In genomic region chr6:108331982-108332381, GRCh38 we compare ENCODE assay signal across 31 cellular contexts.
"Had no signal": no experiment of that assay in that cellular context is flagged by ENCODE, and none has a peak within 500 bp of the region (broad histone marks: within the 10 kb centered on the region; RNA-seq: fewer than 3 reads in every experiment).

No MANE protein-coding gene starts in this region.

- H3K4me3 ChIP-seq: heart right ventricle, left lung, lung, neural progenitor cell, psoas muscle, right atrium auricular region, skin epidermis, spleen, suprapubic skin, thoracic aorta, tibial artery, upper lobe of right lung had no signal

- H3K36me3 Mint-ChIP-seq: stimulated activated effector memory CD8-positive, alpha-beta T cell treated with anti-CD3 and anti-CD28 coated beads, Interleukin-12 subunit alpha, Interleukin-12 subunit beta, amount 100 ng/mL, for 72 hours had no signal

- H3K27me3 Mint-ChIP-seq: naive B cell; stimulated activated naive CD8-positive, alpha-beta T cell treated with anti-CD3 and anti-CD28 coated beads, Interleukin-15, Interleukin-2, amounts not matched to agents 100 ng/mL and 50 ng/mL, for 24 hours had no signal

- ATAC-seq: heart right ventricle; left lung; natural killer cell; psoas muscle; sciatic nerve; stimulated activated effector memory CD8-positive, alpha-beta T cell treated with anti-CD3 and anti-CD28 coated beads, Interleukin-12 subunit alpha, Interleukin-12 subunit beta, amount 100 ng/mL, for 72 hours; upper lobe of right lung had no signal

- H3K27me3 ChIP-seq: heart right ventricle, left lung, neural progenitor cell, neutrophil, right atrium auricular region, spleen, suprapubic skin, tibial artery, upper lobe of right lung had no signal

- FAIRE-seq: islet of Langerhans, urothelium cell line had no signal

- H3K79me2 ChIP-seq: parathyroid adenoma had no signal

- H3K4me1 ChIP-seq: heart right ventricle, left lung, neural progenitor cell, parathyroid adenoma, psoas muscle, right atrium auricular region, spleen, suprapubic skin, tibial artery, upper lobe of right lung had no signal

- H3K36me3 ChIP-seq: neural progenitor cell, neutrophil, thoracic aorta, upper lobe of right lung had no signal

- H3K9me3 ChIP-seq: heart right ventricle, left lung, neutrophil, psoas muscle, right atrium auricular region, suprapubic skin, thoracic aorta, tibial artery, upper lobe of right lung had no signal

- H2AFZ ChIP-seq: neural progenitor cell, parathyroid adenoma had no signal

- H3K27ac Mint-ChIP-seq: immature natural killer cell; mesothelial cell of epicardium; naive B cell; natural killer cell; nephron progenitor cell; neural progenitor cell; stimulated activated effector memory CD8-positive, alpha-beta T cell treated with anti-CD3 and anti-CD28 coated beads, Interleukin-12 subunit alpha, Interleukin-12 subunit beta, amount 100 ng/mL, for 72 hours; stimulated activated naive CD8-positive, alpha-beta T cell treated with anti-CD3 and anti-CD28 coated beads, Interleukin-15, Interleukin-2, amounts not matched to agents 100 ng/mL and 50 ng/mL, for 24 hours had no signal

- H3K27ac ChIP-seq: heart right ventricle, left lung, neural progenitor cell, neutrophil, parathyroid adenoma, psoas muscle, right atrium auricular region, skin epidermis, spleen, suprapubic skin, thoracic aorta, tibial artery, upper lobe of right lung had no signal

- H3K4me2 ChIP-seq: neural progenitor cell had no signal

- H3K4me3 Mint-ChIP-seq: immature natural killer cell; mesothelial cell of epicardium; naive B cell; natural killer cell; nephron progenitor cell; neural progenitor cell; stimulated activated effector memory CD8-positive, alpha-beta T cell treated with anti-CD3 and anti-CD28 coated beads, Interleukin-12 subunit alpha, Interleukin-12 subunit beta, amount 100 ng/mL, for 72 hours; stimulated activated naive CD8-positive, alpha-beta T cell treated with anti-CD3 and anti-CD28 coated beads, Interleukin-15, Interleukin-2, amounts not matched to agents 100 ng/mL and 50 ng/mL, for 24 hours had no signal

- H3K9me3 Mint-ChIP-seq: immature natural killer cell; natural killer cell; stimulated activated effector memory CD8-positive, alpha-beta T cell treated with anti-CD3 and anti-CD28 coated beads, Interleukin-12 subunit alpha, Interleukin-12 subunit beta, amount 100 ng/mL, for 72 hours; stimulated activated naive CD8-positive, alpha-beta T cell treated with anti-CD3 and anti-CD28 coated beads, Interleukin-15, Interleukin-2, amounts not matched to agents 100 ng/mL and 50 ng/mL, for 24 hours had no signal

- H3K9ac ChIP-seq: neural progenitor cell, parathyroid adenoma had no signal

- H3K4me1 Mint-ChIP-seq: immature natural killer cell; mesothelial cell of epicardium; natural killer cell; nephron progenitor cell; stimulated activated effector memory CD8-positive, alpha-beta T cell treated with anti-CD3 and anti-CD28 coated beads, Interleukin-12 subunit alpha, Interleukin-12 subunit beta, amount 100 ng/mL, for 72 hours had no signal

- DNase-seq: heart right ventricle; hypothalamus; immature natural killer cell; kidney; left lung; mesendoderm; naive B cell; natural killer cell; nephron progenitor cell; occipital lobe; psoas muscle; spleen; stimulated activated CD4-positive, alpha-beta T cell treated with anti-CD3 and anti-CD28 coated beads, Interleukin-4, amount 100 ng/mL, for 24 hours; stimulated activated naive CD4-positive, alpha-beta T cell; tibial artery; trophoblast cell; upper lobe of right lung had no signal
